In the genomic region with DNA sequence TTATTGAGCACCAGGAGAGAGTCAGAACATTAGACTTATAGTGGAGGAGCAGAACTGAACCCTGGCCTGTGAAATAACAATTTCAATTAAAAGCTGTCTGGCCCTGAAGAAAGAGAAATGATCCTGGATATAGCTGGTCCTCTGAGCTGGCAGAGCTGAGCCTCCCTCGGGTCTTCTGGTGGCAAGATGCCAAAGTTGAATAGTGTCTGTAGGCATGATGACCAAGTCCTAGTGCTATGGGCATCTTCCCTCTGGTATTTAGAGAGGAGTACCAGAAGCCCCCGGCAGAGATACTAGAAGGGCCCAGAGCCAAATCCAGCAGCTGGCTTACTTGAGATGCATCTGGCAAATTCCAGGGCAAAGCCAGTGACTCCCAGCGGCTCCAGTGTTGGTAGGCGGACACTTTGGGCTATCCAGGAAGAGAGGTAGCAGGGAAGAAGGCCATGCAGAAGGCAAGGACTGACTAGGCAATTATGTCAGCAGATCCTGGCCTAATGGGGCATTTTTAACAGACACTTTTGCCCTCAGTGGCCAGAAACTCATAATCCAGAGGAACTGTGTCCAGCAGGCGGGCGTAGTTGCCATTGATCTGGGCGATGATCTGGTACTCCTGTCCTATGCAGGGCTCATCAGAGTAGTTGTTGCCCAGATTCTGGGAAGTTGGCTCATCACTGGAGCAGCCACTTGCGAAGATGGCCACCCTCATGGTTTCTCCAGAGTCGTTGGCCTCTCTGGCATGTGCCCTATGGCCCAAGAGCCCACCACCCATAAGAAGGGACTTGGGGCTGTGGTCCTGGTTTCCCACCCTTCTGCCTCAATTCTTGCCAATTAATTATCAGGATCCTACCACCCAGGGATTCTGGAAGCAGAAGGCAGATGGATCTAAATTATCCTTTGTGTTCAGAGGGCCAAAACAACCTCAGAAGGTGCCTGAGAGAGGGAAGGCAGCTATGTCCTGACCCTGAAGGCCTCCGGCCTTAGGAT, we compare ENCODE assay signal across 22 cellular contexts. TPM values are rescaled to one million over a fixed set of nuclear protein-coding genes. Genes with fewer than 3 reads are reported as not detected.
DNase-seq lines count a peak whose midpoint lies in the region; ATAC-seq, FAIRE-seq and TF ChIP-seq lines count a peak whose summit lies in the region.
"Had no signal": no experiment of that assay in that cellular context is flagged by ENCODE, and none has a peak within 500 bp of the region (broad histone marks: within the 10 kb centered on the region; RNA-seq: fewer than 3 reads in every experiment).

No MANE protein-coding gene starts in this region.

- H4K12ac ChIP-seq in trophoblast cell (ENCODE audit: low read depth, low read length): no peak overlapping the region

- H4K91ac ChIP-seq in trophoblast cell (ENCODE audit: low read depth, low read length): no peak overlapping the region

- H2AK5ac ChIP-seq in trophoblast cell (ENCODE audit: low read length): no peak overlapping the region

- DNase-seq in AML-193 (lab: John Stamatoyannopoulos, UW) (peak; percentile 46 to 49), GF-D8 (lab: John Stamatoyannopoulos, UW) (peak; percentile 64), NOMO-1 treated with DMSO at 0.1 percent for 48 hours (lab: John Stamatoyannopoulos, UW; ENCODE audit: unreplicated experiment) (peak; percentile 53), K562 (ENCODE audit: extremely low read depth in 1 of 4, low spot score in 3 of 4) (peak in 2 of 4 experiments; percentile 18 to 60), SW480 (ENCODE audit: low spot score) (no peak), left colon (no peak), trophoblast cell (no peak), HCEC 1CT (no peak)
- DNase-seq: activated naive CD8-positive, alpha-beta T cell treated with anti-CD3 and anti-CD28 coated beads, Interleukin-2, amount 50 U/mL, for 24 hours; brain microvascular endothelial cell; cortex of kidney; DMS79 treated with DMSO at 0.1 percent for 48 hours; heart left ventricle; lower lobe of right lung; NCI-H1694; NCI-H2227 treated with DMSO at 0.1 percent for 48 hours; ovary; right lobe of liver; stimulated activated naive CD8-positive, alpha-beta T cell treated with anti-CD3 and anti-CD28 coated beads, Interleukin-15, amount 100 ng/mL, for 72 hours had no signal

- no peak overlapping the region for H2BK120ac ChIP-seq in trophoblast cell (ENCODE audit: insufficient read depth, low read length, poor library complexity)

- H3K18ac ChIP-seq in trophoblast cell (ENCODE audit: low read length): no peak overlapping the region

- H3K4ac ChIP-seq in trophoblast cell (ENCODE audit: low read depth, low read length): no peak overlapping the region

- H3K27ac ChIP-seq in K562 (ENCODE audit: extremely low read depth, low read depth, low read length) (peak overlapping the region; percentile 96), trophoblast cell (ENCODE audit: low read depth, low read length) (no peak overlapping the region)
- H3K27ac ChIP-seq: brain microvascular endothelial cell, lower lobe of right lung, ovary, right lobe of liver had no signal

- H3K27me3 ChIP-seq in K562 (ENCODE audit: control insufficient read depth in 2 of 2, insufficient read depth in 2 of 2, low read length in 2 of 2) (no peaks in the 10 kb centered on the region), trophoblast cell (ENCODE audit: insufficient read depth, low read length) (no peaks in the 10 kb centered on the region)
- H3K27me3 ChIP-seq: brain microvascular endothelial cell, ovary, right lobe of liver had no signal

- CTCF ChIA-PET in K562 (lab: Yijun Ruan, JAX; ENCODE audit: low intra/inter-chr PET ratio): no interaction called here

- TF ChIP-seq CTCF in K562 (IDR thresholded peaks at IDR 0.05 in 2 of 3, conservative IDR thresholded peaks at IDR 0.05 in 1 of 3; ENCODE audit: insufficient read depth in 2 of 3, low read depth in 1 of 3, low read length in 3 of 3): no peak

- H2BK12ac ChIP-seq in trophoblast cell (ENCODE audit: low read length): no peak overlapping the region

- no peaks in the 10 kb centered on the region for H3K9me1 ChIP-seq in K562 (ENCODE audit: control insufficient read depth, insufficient read depth, low read length)

- H3K9ac ChIP-seq in K562 (ENCODE audit: insufficient read depth in 1 of 2, low read depth in 2 of 2, low read length in 2 of 2): no peak overlapping the region; a peak in 1 of 4 replicates
- no peak overlapping the region for H3K9ac ChIP-seq in trophoblast cell (ENCODE audit: low read length)

- H3K4me3 ChIP-seq in K562 (no peak overlapping the region), trophoblast cell (ENCODE audit: low read depth, low read length) (no peak overlapping the region)
- H3K4me3 ChIP-seq: heart left ventricle, lower lobe of right lung, ovary, right lobe of liver had no signal

- H2BK5ac ChIP-seq in trophoblast cell (ENCODE audit: low read depth, low read length, poor library complexity): no peak overlapping the region

- ATAC-seq in K562: peak; percentile 47
- no peak for ATAC-seq in left colon
- ATAC-seq: activated naive CD8-positive, alpha-beta T cell treated with anti-CD3 and anti-CD28 coated beads, Interleukin-2, amount 50 U/mL, for 24 hours; right lobe of liver; stimulated activated naive CD8-positive, alpha-beta T cell treated with anti-CD3 and anti-CD28 coated beads, Interleukin-15, amount 100 ng/mL, for 72 hours had no signal

- no peaks in the 10 kb centered on the region for H3K9me3 ChIP-seq in K562 (replicated peaks; ENCODE audit: control insufficient read depth, insufficient read depth, low read depth, low read length)
- H3K9me3 ChIP-seq in trophoblast cell (ENCODE audit: insufficient read depth, low read depth, low read length): no peaks in the 10 kb centered on the region
- H3K9me3 ChIP-seq: heart left ventricle, lower lobe of right lung, ovary, right lobe of liver had no signal

- H3K4me2 ChIP-seq in K562 (ENCODE audit: insufficient read depth, low read length) (no peak overlapping the region), trophoblast cell (ENCODE audit: low read length) (no peak overlapping the region)

- no peaks in the 10 kb centered on the region for H3K79me1 ChIP-seq in trophoblast cell (ENCODE audit: low read length)

- peak; percentile 52 for FAIRE-seq in K562 (lab: Jason Lieb, UNC)
- FAIRE-seq: endothelial cell of umbilical vein, HTR-8/SVneo had no signal

- no peaks in the 10 kb centered on the region for H4K20me1 ChIP-seq in K562 (replicated peaks; ENCODE audit: control insufficient read depth, insufficient read depth, low read length)

- peaks cover 13 to 56% of the 10 kb centered on the region in 2 experiments for H3K4me1 ChIP-seq in K562 (replicated peaks in 1 of 2; ENCODE audit: control insufficient read depth in 2 of 2, insufficient read depth in 2 of 2, low read length in 2 of 2)
- H3K4me1 ChIP-seq in trophoblast cell (ENCODE audit: control insufficient read depth in 1 of 2, insufficient read depth in 2 of 2, low read length in 2 of 2): no peaks in the 10 kb centered on the region
- H3K4me1 ChIP-seq: lower lobe of right lung, right lobe of liver had no signal

- H3K79me2 ChIP-seq in K562 (ENCODE audit: control insufficient read depth, insufficient read depth, low read length): peaks cover 39% of the 10 kb centered on the region
- no peaks in the 10 kb centered on the region for H3K79me2 ChIP-seq in trophoblast cell (ENCODE audit: control insufficient read depth, insufficient read depth, low read length, poor library complexity)

- POLR2A ChIA-PET in K562 (lab: Yijun Ruan, JAX): interaction anchor here (0.7 to 8.6 kb wide), 10 partner anchors 9 to 1266 kb away, joined by 3 to 49 read pairs (median 4); no protein-coding TSS in a partner anchor

- intact Hi-C loops in K562 (cut with micrococcal nuclease): loop anchor here (2.0 to 10.0 kb wide), 5 partner anchors 35 to 703 kb away; no protein-coding TSS in a partner anchor
- intact Hi-C loops in left colon (cut with DNase I, micrococcal nuclease): no loop called here

- no peak overlapping the region for H3K14ac ChIP-seq in trophoblast cell (ENCODE audit: low read length)

- peak; percentile 66 for TF ChIP-seq POLR2A in K562 (conservative IDR thresholded peaks at IDR 0.05)

- TF ChIP-seq EP300 in K562 (IDR thresholded peaks at IDR 0.05; ENCODE audit: low read length): no peak; the same call in 1 of the 2 replicates

- peaks cover 40% of the 10 kb centered on the region for H3K36me3 ChIP-seq in K562 (ENCODE audit: control insufficient read depth, insufficient read depth, low read length)
- no peaks in the 10 kb centered on the region for H3K36me3 ChIP-seq in trophoblast cell (ENCODE audit: control insufficient read depth in 1 of 2, insufficient read depth in 2 of 2, low read length in 2 of 2)
- H3K36me3 ChIP-seq: brain microvascular endothelial cell, lower lobe of right lung, ovary, right lobe of liver had no signal

- no peak overlapping the region for H3K23ac ChIP-seq in trophoblast cell (ENCODE audit: low read length)

- no peak overlapping the region for H4K8ac ChIP-seq in trophoblast cell (ENCODE audit: low read depth, low read length)

- H2AFZ ChIP-seq in K562 (ENCODE audit: low read depth, low read length): no peak overlapping the region
- no peak overlapping the region for H2AFZ ChIP-seq in trophoblast cell (ENCODE audit: insufficient read depth, low read length, poor library complexity)

- in situ Hi-C loops in K562 (cut with MboI): no loop called here

- peak in 1 of 2 experiments; percentile 5; a peak in 1 of 4 replicates for TF ChIP-seq RAD21 in K562 (CRISPR knock-in tag; conservative IDR thresholded peaks at IDR 0.05 in 1 of 2, IDR thresholded peaks at IDR 0.05 in 1 of 2)

- 59% methylated on average over 9 of the region's 10 CpGs for WGBS in K562 (ENCODE audit: insufficient coverage, low coverage, missing lambda C conversion rate)
- no CpG with 5 or more reads among the region's 10 CpGs for WGBS in trophoblast cell (ENCODE audit: extremely low coverage, insufficient coverage, insufficient read length)

- BruUV-seq in K562 (replicated peaks; lab: Mats Ljungman, UMichigan): no TSS peak

RNA-seq across cellular contexts. Expression of gene VSIG4, which starts 17.8 kb away (rescaled TPM):
- not detected in 2 replicates for total RNA-seq in K562 (2011; cell fraction: chromatin; rRNA removed; ENCODE audit: low replicate concordance)
- total RNA-seq in K562 (2011; cell fraction: nucleolus; rRNA removed): 0.17 TPM in 1 of 2 replicates, not detected in the other
- 0.37 TPM in 1 of 2 replicates, not detected in the other for total RNA-seq in K562 (2011; cell fraction: nucleoplasm; rRNA removed)
- total RNA-seq in K562 (2014; rRNA removed) (not detected in 2 replicates), K562 (2014; rRNA removed; fragmentation: Illumina TruSeq; extraction: Trizol) (0.22 and 0.29 TPM in 2 replicates), K562 (2015; rRNA removed; fragmentation: Illumina TruSeq; extraction: Trizol) (0.23 and 0.33 TPM in 2 replicates), K562 (2021) (0.47 and 0.49 TPM in 2 replicates), left colon (10 to 100 TPM; 15.4 to 30.4 TPM)
- polyA plus RNA-seq in K562 (2011; rRNA removed) (0.22 and 0.58 TPM in 2 replicates), K562 (2014; fragmentation: Illumina TruSeq; extraction: Trizol) (0.43 and 0.46 TPM in 2 replicates), K562 (2014; fragmentation: Nextera tagmentation; extraction: Ambion mirVana) (1 to 10 TPM in 1 of 2 experiments, under 1 TPM in 1; 0.91 to 1.6 TPM), K562 (2014; rRNA removed) (0.12 and 0.61 TPM in 2 replicates)
- 0.52 and 1.0 TPM in 2 replicates for polyA plus RNA-seq in K562 (2011; cell fraction: cytosol; rRNA removed)
- polyA plus RNA-seq in K562 (2011; cell fraction: nucleus; rRNA removed): 0.48 and 1.2 TPM in 2 replicates
- 0.21 and 1.1 TPM in 2 replicates for polyA plus RNA-seq in K562 (2012)
- polyA minus RNA-seq in K562 (2011; rRNA and poly(A)+ RNA removed): 0.35 and 0.42 TPM in 2 replicates
- polyA minus RNA-seq in K562 (2011; cell fraction: cytosol; rRNA and poly(A)+ RNA removed): not detected in 2 replicates
- 0.22 TPM in 1 of 2 replicates, not detected in the other for polyA minus RNA-seq in K562 (2011; cell fraction: nucleus; rRNA and poly(A)+ RNA removed)
- polyA plus RNA-seq in trophoblast cell (2013): not detected in 2 replicates
- total RNA-seq: activated CD8-positive, alpha-beta memory T cell treated with anti-CD3 and anti-CD28 coated beads for 36 hours; endothelial cell of umbilical vein had no signal
- polyA plus RNA-seq: endothelial cell of umbilical vein had no signal

Comparison
In these comparisons a context has a peak if more than half of its experiments do, and no peak if none do; other contexts are left out.
1. DNase-seq: peak in AML-193 (2 of 2), GF-D8 (single experiment) and NOMO-1 treated with DMSO at 0.1 percent for 48 hours (single experiment); none in SW480 (single experiment), left colon (0 of 2), trophoblast cell (0 of 2) and HCEC 1CT (single experiment).
2. RNA of gene VSIG4, which starts 17.8 kb away (total RNA-seq): 15.4 to 30.4 TPM in left colon; 0.17 to 0.49 TPM in K562; every median in the first group is over 10 times any median in the second.